22 cellular contexts compared by ENCODE assay signal in genomic region chr1:208599063-208599462, GRCh38.
"Had no signal": no experiment of that assay in that cellular context is flagged by ENCODE, and none has a peak within 500 bp of the region (broad histone marks: within the 10 kb centered on the region; RNA-seq: fewer than 3 reads in every experiment).

No MANE protein-coding gene starts in this region.

- H3K27ac ChIP-seq: HL-60, KMS-11, RWPE1 had no signal

- H3K9ac ChIP-seq: KMS-11, SK-N-SH had no signal

- H3K9me3 ChIP-seq: SK-N-SH had no signal

- H3K36me3 Mint-ChIP-seq: IgD-negative memory B cell had no signal

- DNase-seq: Kasumi-1, MV-4-11, NCI-H1048, NCI-H1105, NCI-H1436 treated with DMSO at 0.1 percent for 48 hours, NCI-H1694, NCI-H187 treated with DMSO at 0.1 percent for 48 hours, NCI-H2029 treated with DMSO at 0.1 percent for 48 hours, NCI-H2171 treated with DMSO at 0.1 percent for 48 hours, NCI-H446, NCI-H510A, NCI-H524 treated with DMSO at 0.1 percent for 48 hours, NCI-H69, NCI-H774, SHP77, SK-N-SH, SW 1271 had no signal

- H3K4me3 ChIP-seq: K562 had no signal

- H3K27me3 Mint-ChIP-seq: IgD-negative memory B cell had no signal

- H3K27ac Mint-ChIP-seq: IgD-negative memory B cell had no signal

- H3K4me2 ChIP-seq: KMS-11, SK-N-SH had no signal

- H3K4me3 Mint-ChIP-seq: IgD-negative memory B cell had no signal

- ATAC-seq: K562 had no signal
